In genomic region chr6:155414049-155414448, GRCh38 we compare ENCODE assay signal across 1 cellular context.
TF ChIP-seq lines count a peak whose summit lies in the region.

No MANE protein-coding gene starts in this region.

TF ChIP-seq in HepG2, 621 proteins besides CTCF, POLR2A, EP300 and RAD21 (continued from another document and continues in another):
- no peak for TF ChIP-seq ZNF441 (CRISPR knock-in tag; IDR thresholded peaks at IDR 0.05; ENCODE audit: borderline replicate concordance)
- TF ChIP-seq, protein P1, sequence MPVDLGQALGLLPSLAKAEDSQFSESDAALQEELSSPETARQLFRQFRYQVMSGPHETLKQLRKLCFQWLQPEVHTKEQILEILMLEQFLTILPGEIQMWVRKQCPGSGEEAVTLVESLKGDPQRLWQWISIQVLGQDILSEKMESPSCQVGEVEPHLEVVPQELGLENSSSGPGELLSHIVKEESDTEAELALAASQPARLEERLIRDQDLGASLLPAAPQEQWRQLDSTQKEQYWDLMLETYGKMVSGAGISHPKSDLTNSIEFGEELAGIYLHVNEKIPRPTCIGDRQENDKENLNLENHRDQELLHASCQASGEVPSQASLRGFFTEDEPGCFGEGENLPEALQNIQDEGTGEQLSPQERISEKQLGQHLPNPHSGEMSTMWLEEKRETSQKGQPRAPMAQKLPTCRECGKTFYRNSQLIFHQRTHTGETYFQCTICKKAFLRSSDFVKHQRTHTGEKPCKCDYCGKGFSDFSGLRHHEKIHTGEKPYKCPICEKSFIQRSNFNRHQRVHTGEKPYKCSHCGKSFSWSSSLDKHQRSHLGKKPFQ (CRISPR knock-in tag; IDR thresholded peaks at IDR 0.05; ENCODE audit: insufficient replicate concordance) = no peak
- no peak for TF ChIP-seq HMGXB4 (CRISPR knock-in tag; IDR thresholded peaks at IDR 0.05; ENCODE audit: borderline replicate concordance in 1 of 2, low read depth in 1 of 2)
- no peak for TF ChIP-seq DNMT3B (CRISPR knock-in tag; conservative IDR thresholded peaks at IDR 0.05)
- TF ChIP-seq NFIC (IDR thresholded peaks at IDR 0.05; ENCODE audit: low read length) = peak; percentile 81
- TF ChIP-seq HMGA1 (CRISPR knock-in tag; conservative IDR thresholded peaks at IDR 0.05) = no peak
- TF ChIP-seq, protein P2, sequence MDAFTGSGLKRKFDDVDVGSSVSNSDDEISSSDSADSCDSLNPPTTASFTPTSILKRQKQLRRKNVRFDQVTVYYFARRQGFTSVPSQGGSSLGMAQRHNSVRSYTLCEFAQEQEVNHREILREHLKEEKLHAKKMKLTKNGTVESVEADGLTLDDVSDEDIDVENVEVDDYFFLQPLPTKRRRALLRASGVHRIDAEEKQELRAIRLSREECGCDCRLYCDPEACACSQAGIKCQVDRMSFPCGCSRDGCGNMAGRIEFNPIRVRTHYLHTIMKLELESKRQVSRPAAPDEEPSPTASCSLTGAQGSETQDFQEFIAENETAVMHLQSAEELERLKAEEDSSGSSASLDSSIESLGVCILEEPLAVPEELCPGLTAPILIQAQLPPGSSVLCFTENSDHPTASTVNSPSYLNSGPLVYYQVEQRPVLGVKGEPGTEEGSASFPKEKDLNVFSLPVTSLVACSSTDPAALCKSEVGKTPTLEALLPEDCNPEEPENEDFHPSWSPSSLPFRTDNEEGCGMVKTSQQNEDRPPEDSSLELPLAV (CRISPR knock-in tag; conservative IDR thresholded peaks at IDR 0.05; ENCODE audit: low read depth) = no peak
- TF ChIP-seq ZNF644 (CRISPR knock-in tag; IDR thresholded peaks at IDR 0.05; ENCODE audit: low read depth) = 0 out of 2 replicates have a peak, but pooled peaks have one; percentile 49
- TF ChIP-seq ZSCAN20 (CRISPR knock-in tag; IDR thresholded peaks at IDR 0.05; ENCODE audit: borderline replicate concordance) = no peak
- TF ChIP-seq HNF4A (CRISPR knock-in tag; IDR thresholded peaks at IDR 0.05) = peak; percentile 67
- TF ChIP-seq ZNF83 (CRISPR knock-in tag; IDR thresholded peaks at IDR 0.05; ENCODE audit: borderline replicate concordance) = no peak
- no peak for TF ChIP-seq ZMAT3 (CRISPR knock-in tag; conservative IDR thresholded peaks at IDR 0.05)
- no peak for TF ChIP-seq SAFB2 (CRISPR knock-in tag; IDR thresholded peaks at IDR 0.05; ENCODE audit: borderline replicate concordance, low read depth)
- TF ChIP-seq NR2C2 (CRISPR knock-in tag; IDR thresholded peaks at IDR 0.05; ENCODE audit: borderline replicate concordance) = no peak
- no peak for TF ChIP-seq SIX4 (CRISPR knock-in tag; IDR thresholded peaks at IDR 0.05)
- no peak for TF ChIP-seq MYPOP (CRISPR knock-in tag; IDR thresholded peaks at IDR 0.05)
- no peak for TF ChIP-seq SOX6 (IDR thresholded peaks at IDR 0.05)
- TF ChIP-seq SOX6 (CRISPR knock-in tag; IDR thresholded peaks at IDR 0.05) = peak; percentile 55; the same call in 1 of the 2 replicates
- no peak for TF ChIP-seq BRCA1 (CRISPR knock-in tag; IDR thresholded peaks at IDR 0.05)
- TF ChIP-seq ZNF230 (CRISPR knock-in tag; IDR thresholded peaks at IDR 0.05) = no peak
- TF ChIP-seq SALL2 (CRISPR knock-in tag; IDR thresholded peaks at IDR 0.05) = no peak
- TF ChIP-seq TMF1 (CRISPR knock-in tag; IDR thresholded peaks at IDR 0.05; ENCODE audit: low read depth) = no peak
- no peak for TF ChIP-seq SMC3 (IDR thresholded peaks at IDR 0.05; ENCODE audit: low read length)
- no peak for TF ChIP-seq MZF1 (CRISPR knock-in tag; IDR thresholded peaks at IDR 0.05; ENCODE audit: borderline replicate concordance)
- no peak for TF ChIP-seq JDP2 (CRISPR knock-in tag; IDR thresholded peaks at IDR 0.05; ENCODE audit: borderline replicate concordance)
- TF ChIP-seq, protein P3, sequence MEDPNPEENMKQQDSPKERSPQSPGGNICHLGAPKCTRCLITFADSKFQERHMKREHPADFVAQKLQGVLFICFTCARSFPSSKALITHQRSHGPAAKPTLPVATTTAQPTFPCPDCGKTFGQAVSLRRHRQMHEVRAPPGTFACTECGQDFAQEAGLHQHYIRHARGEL (CRISPR knock-in tag; IDR thresholded peaks at IDR 0.05) = no peak
- TF ChIP-seq FOXJ3 (CRISPR knock-in tag; IDR thresholded peaks at IDR 0.05; ENCODE audit: borderline replicate concordance) = no peak
- no peak for TF ChIP-seq ZNF530 (CRISPR knock-in tag; IDR thresholded peaks at IDR 0.05; ENCODE audit: low read depth)
- no peak for TF ChIP-seq CHCHD3 (CRISPR knock-in tag; IDR thresholded peaks at IDR 0.05)
- TF ChIP-seq, protein P4, sequence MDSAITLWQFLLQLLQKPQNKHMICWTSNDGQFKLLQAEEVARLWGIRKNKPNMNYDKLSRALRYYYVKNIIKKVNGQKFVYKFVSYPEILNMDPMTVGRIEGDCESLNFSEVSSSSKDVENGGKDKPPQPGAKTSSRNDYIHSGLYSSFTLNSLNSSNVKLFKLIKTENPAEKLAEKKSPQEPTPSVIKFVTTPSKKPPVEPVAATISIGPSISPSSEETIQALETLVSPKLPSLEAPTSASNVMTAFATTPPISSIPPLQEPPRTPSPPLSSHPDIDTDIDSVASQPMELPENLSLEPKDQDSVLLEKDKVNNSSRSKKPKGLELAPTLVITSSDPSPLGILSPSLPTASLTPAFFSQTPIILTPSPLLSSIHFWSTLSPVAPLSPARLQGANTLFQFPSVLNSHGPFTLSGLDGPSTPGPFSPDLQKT (CRISPR knock-in tag; IDR thresholded peaks at IDR 0.05; ENCODE audit: borderline replicate concordance) = no peak
- no peak for TF ChIP-seq ZNF503 (CRISPR knock-in tag; IDR thresholded peaks at IDR 0.05)
- TF ChIP-seq ZNF446 (CRISPR knock-in tag; IDR thresholded peaks at IDR 0.05) = no peak
- TF ChIP-seq ZNF792 (CRISPR knock-in tag; IDR thresholded peaks at IDR 0.05) = no peak
- TF ChIP-seq GFI1 (CRISPR knock-in tag; IDR thresholded peaks at IDR 0.05; ENCODE audit: borderline replicate concordance) = no peak
- TF ChIP-seq, protein P5, sequence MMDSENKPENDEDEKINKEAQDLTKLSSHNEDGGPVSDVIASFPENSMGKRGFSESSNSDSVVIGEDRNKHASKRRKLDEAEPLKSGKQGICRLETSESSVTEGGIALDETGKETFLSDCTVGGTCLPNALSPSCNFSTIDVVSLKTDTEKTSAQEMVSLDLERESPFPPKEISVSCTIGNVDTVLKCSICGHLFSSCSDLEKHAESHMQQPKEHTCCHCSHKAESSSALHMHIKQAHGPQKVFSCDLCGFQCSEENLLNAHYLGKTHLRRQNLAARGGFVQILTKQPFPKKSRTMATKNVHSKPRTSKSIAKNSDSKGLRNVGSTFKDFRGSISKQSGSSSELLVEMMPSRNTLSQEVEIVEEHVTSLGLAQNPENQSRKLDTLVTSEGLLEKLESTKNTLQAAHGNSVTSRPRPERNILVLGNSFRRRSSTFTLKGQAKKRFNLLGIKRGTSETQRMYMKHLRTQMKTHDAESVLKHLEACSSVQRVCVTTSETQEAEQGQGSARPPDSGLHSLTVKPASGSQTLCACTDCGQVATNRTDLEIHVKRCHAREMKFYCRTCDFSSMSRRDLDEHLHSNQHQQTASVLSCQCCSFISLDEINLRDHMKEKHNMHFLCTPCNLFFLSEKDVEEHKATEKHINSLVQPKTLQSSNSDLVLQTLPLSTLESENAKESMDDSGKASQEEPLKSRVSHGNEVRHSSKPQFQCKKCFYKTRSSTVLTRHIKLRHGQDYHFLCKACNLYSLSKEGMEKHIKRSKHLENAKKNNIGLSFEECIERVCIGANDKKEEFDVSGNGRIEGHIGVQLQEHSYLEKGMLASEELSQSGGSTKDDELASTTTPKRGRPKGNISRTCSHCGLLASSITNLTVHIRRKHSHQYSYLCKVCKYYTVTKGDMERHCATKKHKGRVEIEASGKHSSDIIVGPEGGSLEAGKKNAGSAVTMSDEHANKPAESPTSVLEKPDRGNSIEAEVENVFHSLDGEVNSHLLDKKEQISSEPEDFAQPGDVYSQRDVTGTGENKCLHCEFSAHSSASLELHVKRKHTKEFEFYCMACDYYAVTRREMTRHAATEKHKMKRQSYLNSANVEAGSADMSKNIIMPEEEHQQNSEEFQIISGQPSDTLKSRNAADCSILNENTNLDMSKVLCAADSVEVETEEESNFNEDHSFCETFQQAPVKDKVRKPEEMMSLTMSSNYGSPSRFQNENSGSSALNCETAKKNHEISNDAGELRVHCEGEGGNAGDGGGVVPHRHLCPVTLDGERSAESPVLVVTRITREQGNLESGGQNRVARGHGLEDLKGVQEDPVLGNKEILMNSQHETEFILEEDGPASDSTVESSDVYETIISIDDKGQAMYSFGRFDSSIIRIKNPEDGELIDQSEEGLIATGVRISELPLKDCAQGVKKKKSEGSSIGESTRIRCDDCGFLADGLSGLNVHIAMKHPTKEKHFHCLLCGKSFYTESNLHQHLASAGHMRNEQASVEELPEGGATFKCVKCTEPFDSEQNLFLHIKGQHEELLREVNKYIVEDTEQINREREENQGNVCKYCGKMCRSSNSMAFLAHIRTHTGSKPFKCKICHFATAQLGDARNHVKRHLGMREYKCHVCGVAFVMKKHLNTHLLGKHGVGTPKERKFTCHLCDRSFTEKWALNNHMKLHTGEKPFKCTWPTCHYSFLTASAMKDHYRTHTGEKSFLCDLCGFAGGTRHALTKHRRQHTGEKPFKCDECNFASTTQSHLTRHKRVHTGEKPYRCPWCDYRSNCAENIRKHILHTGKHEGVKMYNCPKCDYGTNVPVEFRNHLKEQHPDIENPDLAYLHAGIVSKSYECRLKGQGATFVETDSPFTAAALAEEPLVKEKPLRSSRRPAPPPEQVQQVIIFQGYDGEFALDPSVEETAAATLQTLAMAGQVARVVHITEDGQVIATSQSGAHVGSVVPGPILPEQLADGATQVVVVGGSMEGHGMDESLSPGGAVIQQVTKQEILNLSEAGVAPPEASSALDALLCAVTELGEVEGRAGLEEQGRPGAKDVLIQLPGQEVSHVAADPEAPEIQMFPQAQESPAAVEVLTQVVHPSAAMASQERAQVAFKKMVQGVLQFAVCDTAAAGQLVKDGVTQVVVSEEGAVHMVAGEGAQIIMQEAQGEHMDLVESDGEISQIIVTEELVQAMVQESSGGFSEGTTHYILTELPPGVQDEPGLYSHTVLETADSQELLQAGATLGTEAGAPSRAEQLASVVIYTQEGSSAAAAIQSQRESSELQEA (CRISPR knock-in tag; IDR thresholded peaks at IDR 0.05; ENCODE audit: not compliant biosample characterization) = no peak
- peak; percentile 17; the same call in 1 of the 2 replicates for TF ChIP-seq ZNF614 (CRISPR knock-in tag; IDR thresholded peaks at IDR 0.05; ENCODE audit: borderline replicate concordance)
- no peak for TF ChIP-seq HNRNPL (IDR thresholded peaks at IDR 0.05; ENCODE audit: low read depth, low read length)
- TF ChIP-seq KAT8 (CRISPR knock-in tag; IDR thresholded peaks at IDR 0.05) = peak; percentile 46
- no peak for TF ChIP-seq ZNF546 (CRISPR knock-in tag; conservative IDR thresholded peaks at IDR 0.05)
- TF ChIP-seq, protein P6, sequence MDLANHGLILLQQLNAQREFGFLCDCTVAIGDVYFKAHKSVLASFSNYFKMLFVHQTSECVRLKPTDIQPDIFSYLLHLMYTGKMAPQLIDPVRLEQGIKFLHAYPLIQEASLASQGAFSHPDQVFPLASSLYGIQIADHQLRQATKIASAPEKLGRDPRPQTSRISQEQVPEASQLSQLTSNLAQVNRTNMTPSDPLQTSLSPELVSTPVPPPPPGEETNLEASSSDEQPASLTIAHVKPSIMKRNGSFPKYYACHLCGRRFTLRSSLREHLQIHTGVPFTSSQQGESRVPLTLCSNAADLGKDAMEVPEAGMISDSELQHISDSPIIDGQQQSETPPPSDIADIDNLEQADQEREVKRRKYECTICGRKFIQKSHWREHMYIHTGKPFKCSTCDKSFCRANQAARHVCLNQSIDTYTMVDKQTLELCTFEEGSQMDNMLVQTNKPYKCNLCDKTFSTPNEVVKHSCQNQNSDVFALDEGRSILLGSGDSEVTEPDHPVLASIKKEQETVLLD (CRISPR knock-in tag; IDR thresholded peaks at IDR 0.05; ENCODE audit: low read depth) = no peak
- no peak for TF ChIP-seq ATF7 (IDR thresholded peaks at IDR 0.05)
- TF ChIP-seq ATF7 (CRISPR knock-in tag; IDR thresholded peaks at IDR 0.05) = no peak
- TF ChIP-seq ATAD3A (CRISPR knock-in tag; IDR thresholded peaks at IDR 0.05) = no peak
